10 cellular contexts compared by ENCODE assay signal in the genomic region with DNA sequence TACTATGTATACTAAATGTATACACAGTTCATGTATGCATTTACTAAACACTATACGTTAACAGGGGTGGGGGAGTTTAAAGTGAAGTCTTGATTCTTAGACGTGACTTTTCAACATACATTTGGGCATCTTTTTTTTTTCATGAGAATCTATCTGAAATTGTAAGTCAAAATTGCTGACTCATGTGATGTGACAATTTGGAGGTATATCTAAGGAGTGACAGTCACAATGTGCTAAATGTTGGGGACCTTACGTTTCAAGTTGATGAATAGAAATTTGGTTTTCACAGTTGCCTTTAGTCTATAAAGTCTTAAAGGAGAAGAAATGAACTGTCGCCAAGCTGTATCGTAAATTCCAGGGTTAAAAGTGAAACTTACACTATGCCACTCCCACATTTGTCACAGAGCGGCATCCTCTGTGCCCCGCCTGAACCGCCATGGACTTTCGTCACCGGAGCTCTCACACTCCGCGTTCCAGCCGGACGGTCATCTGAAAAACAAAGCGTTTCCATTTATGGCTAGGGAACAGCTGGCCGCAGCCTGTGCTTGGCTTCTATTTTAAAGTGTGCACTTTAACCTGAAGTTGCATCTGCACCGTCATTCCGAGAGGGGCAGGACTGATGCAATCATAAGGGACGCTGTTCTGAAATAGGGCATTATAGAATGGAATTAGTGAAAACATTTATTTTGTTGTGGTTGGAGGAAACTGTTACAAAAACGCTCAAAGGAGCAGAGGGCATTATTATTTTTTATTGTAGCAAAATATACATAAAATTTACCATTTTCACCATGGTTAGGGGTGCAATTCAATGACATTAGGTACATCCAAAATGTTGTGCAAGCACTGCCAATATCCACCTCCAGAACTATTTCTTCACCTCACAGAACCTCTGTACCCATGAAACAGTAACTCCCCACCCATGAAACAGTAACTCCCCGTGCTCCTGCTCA. TPM values are rescaled to one million over a fixed set of nuclear protein-coding genes. Genes with fewer than 3 reads are reported as not detected.
A peak's percentile ranks its signal among the peaks of the same experiment; 100 is the strongest.
DNase-seq lines count a peak whose midpoint lies in the region; ATAC-seq lines count a peak whose summit lies in the region.
"Had no signal": no experiment of that assay in that cellular context is flagged by ENCODE, and none has a peak within 500 bp of the region (broad histone marks: within the 10 kb centered on the region; RNA-seq: fewer than 3 reads in every experiment).

No MANE protein-coding gene starts in this region.

- ATAC-seq in aorta (ENCODE audit: low FRiP score) (peak; percentile 85), GM19324 (IDR thresholded peaks at IDR 0.05; ENCODE audit: low FRiP score, unreplicated experiment) (no peak)

- peak; percentile 50 for DNase-seq in MG63
- peak; percentile 79 to 91 for DNase-seq in aorta
- DNase-seq in amygdala (lab: John Stamatoyannopoulos, UW) = no peak
- no peak for DNase-seq in H4 (ENCODE audit: low spot score)
- DNase-seq: KBM-7, RPMI8226 had no signal

- no peaks in the 10 kb centered on the region for H3K36me3 ChIP-seq in MG63
- peaks cover 4% of the 10 kb centered on the region for H3K36me3 ChIP-seq in endocrine pancreas (ENCODE audit: control insufficient read depth, insufficient read depth, low read length)
- peaks cover 25% of the 10 kb centered on the region for H3K36me3 ChIP-seq in muscle layer of colon (ENCODE audit: insufficient read depth, low read length)
- H3K36me3 ChIP-seq in aorta (ENCODE audit: control insufficient read depth in 1 of 2, insufficient read depth in 2 of 2, low read length in 1 of 2) = peaks cover 5 to 8% of the 10 kb centered on the region in 2 donors
- H3K36me3 ChIP-seq: HAP-1 had no signal

- peak overlapping the region; percentile 35 for H3K27ac ChIP-seq in muscle layer of colon (ENCODE audit: low read depth, low read length)
- H3K27ac ChIP-seq in aorta (ENCODE audit: low read depth in 1 of 2, low read length in 2 of 2) = no peak overlapping the region

- H3K9ac ChIP-seq in endocrine pancreas (ENCODE audit: control insufficient read depth, insufficient read depth, low read length) (no peak overlapping the region), muscle layer of colon (ENCODE audit: low read length) (no peak overlapping the region)

- H3K9me3 ChIP-seq in MG63 = no peaks in the 10 kb centered on the region
- no peaks in the 10 kb centered on the region for H3K9me3 ChIP-seq in endocrine pancreas (ENCODE audit: control insufficient read depth, low read length)
- H3K9me3 ChIP-seq in muscle layer of colon (ENCODE audit: low read length) = no peaks in the 10 kb centered on the region
- H3K9me3 ChIP-seq in aorta (ENCODE audit: control insufficient read depth, low read length) = no peaks in the 10 kb centered on the region
- H3K9me3 ChIP-seq: HAP-1 had no signal

- intact Hi-C loops in aorta (cut with DNase I) = no loop called here

- WGBS in aorta, 2 donors = 37 to 51% methylated on average over 21 of the region's 21 CpGs

- H3K27me3 ChIP-seq in MG63 = no peaks in the 10 kb centered on the region
- H3K27me3 ChIP-seq in endocrine pancreas (ENCODE audit: control insufficient read depth, insufficient read depth, low read length) = no peaks in the 10 kb centered on the region
- H3K27me3 ChIP-seq in muscle layer of colon (ENCODE audit: control insufficient read depth in 1 of 2, insufficient read depth in 2 of 2, low read length in 2 of 2) = no peaks in the 10 kb centered on the region
- no peaks in the 10 kb centered on the region for H3K27me3 ChIP-seq in aorta (ENCODE audit: control insufficient read depth in 1 of 2, insufficient read depth in 2 of 2, low read length in 1 of 2)

- no peaks in the 10 kb centered on the region for H3K4me1 ChIP-seq in endocrine pancreas (ENCODE audit: control insufficient read depth, insufficient read depth, low read length)
- H3K4me1 ChIP-seq in muscle layer of colon (ENCODE audit: insufficient read depth, low read length) = peaks cover 7% of the 10 kb centered on the region
- H3K4me1 ChIP-seq in aorta (ENCODE audit: control insufficient read depth in 1 of 2, insufficient read depth in 2 of 2, low read length in 2 of 2) = no peaks in the 10 kb centered on the region
- H3K4me1 ChIP-seq: HAP-1 had no signal

- H3K4me3 ChIP-seq in MG63 (peak overlapping the region; percentile 45), endocrine pancreas (ENCODE audit: control insufficient read depth, insufficient read depth, low read length) (peak overlapping the region; percentile 1), muscle layer of colon (ENCODE audit: low read depth in 1 of 2, low read length in 2 of 2) (peak overlapping the region in 1 of 2 donors; percentile 13), aorta (ENCODE audit: low read length in 2 of 2) (no peak overlapping the region)
- H3K4me3 ChIP-seq: HAP-1 had no signal

RNA-seq across cellular contexts. Expression of a gene that starts 30.9 kb away (rescaled TPM):
- 0.26 TPM in 1 of 2 replicates, not detected in the other for total RNA-seq in MG63 (2014; rRNA removed; shearing (Covaris generic); ENCODE audit: low replicate concordance)
- total RNA-seq in aorta = 100 to 1,000 TPM; 411 to 805 TPM
- polyA plus RNA-seq in aorta = 100 to 1,000 TPM; 299 to 481 TPM
- total RNA-seq in H4 (2014; rRNA removed; shearing (Covaris generic)) = 12.5 and 16.2 TPM in 2 replicates

RNA-seq across cellular contexts. Expression of a gene that starts 32.8 kb away (rescaled TPM):
- total RNA-seq in MG63 (2014; rRNA removed; shearing (Covaris generic); ENCODE audit: low replicate concordance) = not detected in 2 replicates
- 1 to 10 TPM; 3.0 to 3.8 TPM for total RNA-seq in aorta
- 1 to 10 TPM; 1.5 to 5.3 TPM for polyA plus RNA-seq in aorta
- total RNA-seq in H4 (2014; rRNA removed; shearing (Covaris generic)) = 0.12 TPM in 1 of 2 replicates, not detected in the other

Comparison
In these comparisons a context has a peak if more than half of its experiments do, and no peak if none do; other contexts are left out.
1. DNase-seq: peak in MG63 (single experiment) and aorta (2 of 2); none in amygdala (0 of 56) and H4 (single experiment).
2. H3K4me3 ChIP-seq: peak in MG63 (single experiment) and endocrine pancreas (single experiment); none in aorta (0 of 2).
3. RNA of a gene that starts 30.9 kb away (total RNA-seq): 411 to 805 TPM in aorta; 12.5 to 16.2 TPM in H4 and 0.26 TPM in MG63; every median in the first group is over 10 times any median in the second.